Comparison of ENCODE assay signal across 1 cellular context in genomic region chr19:49368711-49369358, GRCh38.
A peak's percentile ranks its signal among the peaks of the same experiment; 100 is the strongest.
TF ChIP-seq lines count a peak whose summit lies in the region.

No MANE protein-coding gene starts in this region.

TF ChIP-seq in HCT116, 20 proteins besides CTCF, POLR2A, EP300 and RAD21 (continued from another document):
- peak; percentile 92 for TF ChIP-seq CBX3 (IDR thresholded peaks at IDR 0.05; ENCODE audit: low read depth)
TF ChIP-seq in HCT116: peak in this region for 1.
